In the genomic region with DNA sequence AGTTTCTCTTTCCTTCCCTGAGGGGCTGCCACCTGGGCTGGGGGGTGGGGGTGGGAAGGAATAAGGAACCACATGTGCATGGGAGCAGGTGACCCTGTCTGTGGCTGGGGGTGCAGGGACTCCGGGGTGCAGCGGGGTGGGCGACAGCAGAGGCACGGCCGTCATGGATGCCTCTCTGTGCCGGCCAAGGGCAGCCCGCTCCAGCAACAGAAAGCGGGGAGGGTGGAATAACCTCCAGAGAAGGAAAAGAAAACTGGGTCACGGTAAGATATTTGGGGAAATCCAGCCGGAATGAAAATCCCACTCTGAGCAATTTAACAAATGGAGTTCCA, we compare ENCODE assay signal across 20 cellular contexts. TPM values are rescaled to one million over a fixed set of nuclear protein-coding genes. Genes with fewer than 3 reads are reported as not detected.
DNase-seq lines count a peak whose midpoint lies in the region; ATAC-seq, FAIRE-seq and TF ChIP-seq lines count a peak whose summit lies in the region.
"Had no signal": no experiment of that assay in that cellular context is flagged by ENCODE, and none has a peak within 500 bp of the region (broad histone marks: within the 10 kb centered on the region; RNA-seq: fewer than 3 reads in every experiment).

No MANE protein-coding gene starts in this region.

- no peak overlapping the region for H4K91ac ChIP-seq in H1 (replicated peaks; ENCODE audit: insufficient read length, low read length)

- H4K20me1 ChIP-seq in SK-N-SH (ENCODE audit: insufficient read depth) (peaks cover 13% of the 10 kb centered on the region), H1 (replicated peaks in 1 of 2; ENCODE audit: control insufficient read depth in 1 of 2, insufficient read depth in 2 of 2, low read length in 2 of 2) (peaks cover 10 to 17% of the 10 kb centered on the region in 2 experiments)

- H3K56ac ChIP-seq in H1 (replicated peaks; ENCODE audit: insufficient read length, low read depth, low read length) = no peak overlapping the region

- ATAC-seq in SK-N-SH treated with all-trans-retinoic acid at 6 μM for 48 hours = no peak
- no peak for ATAC-seq in right cardiac atrium
- no peak for ATAC-seq in stimulated activated naive B cell treated with anti-CD40 and anti-IgM and Interleukin-4, amounts not matched to agents 10 μg/mL and 1 μg/mL and 100 μg/mL, for 72 hours (replicated peaks)
- ATAC-seq in GM18519 (IDR thresholded peaks at IDR 0.05; ENCODE audit: low FRiP score, unreplicated experiment) = no peak

- H3K4me2 ChIP-seq in SK-N-SH = no peak overlapping the region
- no peak overlapping the region for H3K4me2 ChIP-seq in H1 (ENCODE audit: insufficient read depth in 1 of 2, low read depth in 2 of 2, low read length in 2 of 2)
- H3K4me2 ChIP-seq: BLaER1 had no signal

- H2AK5ac ChIP-seq in H1 (ENCODE audit: low read depth, low read length) = no peak overlapping the region

- CTCF ChIA-PET in SK-N-SH (lab: Yijun Ruan, JAX) (interaction anchor here (1.5 to 12.8 kb wide), 3 partner anchors 12 to 142 kb away, joined by 3 to 133 read pairs (median 8); no protein-coding TSS in a partner anchor), H1 (lab: Charles Lee; ENCODE audit: partially characterized antibody) (interaction anchor here (1.3 to 1.6 kb wide), 4 partner anchors 13 to 141 kb away, joined by 3 to 7 read pairs (median 6); no protein-coding TSS in a partner anchor)

- intact Hi-C loops in right cardiac atrium (cut with DNase I) = loop anchor here (5.0 to 10.0 kb wide), 2 partner anchors 98 to 101 kb away; no protein-coding TSS in a partner anchor
- intact Hi-C loops in cardiac septum (cut with DNase I) = no loop called here

- no peaks in the 10 kb centered on the region for H3K9me3 Mint-ChIP-seq in stimulated activated naive B cell treated with anti-CD40 and anti-IgM and Interleukin-4, amounts not matched to agents 10 μg/mL and 1 μg/mL and 100 μg/mL, for 72 hours

- WGBS in SK-N-SH (ENCODE audit: low lambda C conversion rate) = 91% methylated on average over 10 of the region's 10 CpGs
- 78% methylated on average over 10 of the region's 10 CpGs for WGBS in right cardiac atrium
- WGBS in H1 (ENCODE audit: extremely low coverage in 1 of 2, insufficient coverage in 1 of 2, insufficient read length in 1 of 2, insufficient replicate concordance in 2 of 2, low coverage in 1 of 2, low lambda C conversion rate in 2 of 2, missing lambda C conversion rate in 1 of 2), 2 experiments = 89% methylated on average over 5 of the region's 10 CpGs; no CpG with 5 or more reads in 1 of the 2 experiments

- H3K36me3 ChIP-seq in SK-N-SH (replicated peaks in 1 of 2; ENCODE audit: control insufficient read depth in 1 of 2, insufficient read depth in 2 of 2, low read length in 1 of 2) (peaks cover 5 to 40% of the 10 kb centered on the region in 2 experiments), H1 (ENCODE audit: control insufficient read depth in 2 of 4, insufficient read depth in 4 of 4, low read length in 3 of 4) (no peaks in the 10 kb centered on the region)

- H3K27ac Mint-ChIP-seq in stimulated activated naive B cell treated with anti-CD40 and anti-IgM and Interleukin-4, amounts not matched to agents 10 μg/mL and 1 μg/mL and 100 μg/mL, for 72 hours = peak overlapping the region; percentile 22
- H3K27ac Mint-ChIP-seq: CD14-positive monocyte; CD4-positive, alpha-beta memory T cell had no signal

- TF ChIP-seq CTCF in SK-N-SH (IDR thresholded peaks at IDR 0.05) = no peak
- TF ChIP-seq CTCF in H1 (IDR thresholded peaks at IDR 0.05; ENCODE audit: control extremely low read depth in 1 of 3, insufficient read depth in 1 of 3, low read depth in 1 of 3, low read length in 3 of 3) = no peak

- TF ChIP-seq EP300 in SK-N-SH (IDR thresholded peaks at IDR 0.05; ENCODE audit: borderline replicate concordance in 1 of 2, low read depth in 1 of 2, low read length in 1 of 2) (no peak), H1 (IDR thresholded peaks at IDR 0.05; ENCODE audit: borderline replicate concordance in 1 of 2, low read depth in 2 of 2, low read length in 2 of 2) (no peak)

- H2BK12ac ChIP-seq in H1 (ENCODE audit: low read depth, low read length) = no peak overlapping the region

- FAIRE-seq in H1 (lab: Jason Lieb, UNC) = no peak
- FAIRE-seq: H54 had no signal

- DNase-seq in SK-N-SH (no peak), right cardiac atrium (peak in 2 of 3 donors; percentile 8 to 43), cardiac septum (ENCODE audit: low spot score) (no peak), H1 (ENCODE audit: low read depth in 1 of 2, low spot score in 2 of 2) (no peak), NCI-H1417 (lab: John Stamatoyannopoulos, UW) (no peak)
- no peak for DNase-seq in stimulated activated naive B cell treated with anti-CD40 and anti-IgM and Interleukin-4, amounts not matched to agents 10 μg/mL and 1 μg/mL and 100 μg/mL, for 72 hours
- DNase-seq: 8988T, DMS153, DMS79, GDM1, GM23248, HCEC 1CT, IMR-90 had no signal

- H3K4me3 ChIP-seq in SK-N-SH (ENCODE audit: low read depth in 2 of 2, low read length in 1 of 2) = no peak overlapping the region
- H3K4me3 ChIP-seq in right cardiac atrium (ENCODE audit: low read length) = no peak overlapping the region
- H3K4me3 ChIP-seq in H1 (ENCODE audit: extremely low read depth in 1 of 4, insufficient read depth in 2 of 4, low read depth in 3 of 4, low read length in 4 of 4) = no peak overlapping the region
- H3K4me3 ChIP-seq: BLaER1, GM23248 had no signal

- no peak overlapping the region for H3K9ac ChIP-seq in SK-N-SH
- no peak overlapping the region for H3K9ac ChIP-seq in H1 (replicated peaks in 1 of 4; ENCODE audit: extremely low read depth in 1 of 4, low read depth in 3 of 4, low read length in 3 of 4)
- H3K9ac ChIP-seq: BLaER1, GM23248 had no signal

- H2BK20ac ChIP-seq in H1 (ENCODE audit: low read length) = no peak overlapping the region

- H3K4me1 Mint-ChIP-seq in stimulated activated naive B cell treated with anti-CD40 and anti-IgM and Interleukin-4, amounts not matched to agents 10 μg/mL and 1 μg/mL and 100 μg/mL, for 72 hours = peaks cover 26 to 36% of the 10 kb centered on the region in 2 donors

- no peak overlapping the region for H3K4ac ChIP-seq in H1 (replicated peaks; ENCODE audit: insufficient read length, low read depth, low read length)

- no peaks in the 10 kb centered on the region for H3K9me3 ChIP-seq in SK-N-SH
- H3K9me3 ChIP-seq in right cardiac atrium (ENCODE audit: control insufficient read depth, low read length) = no peaks in the 10 kb centered on the region
- no peaks in the 10 kb centered on the region for H3K9me3 ChIP-seq in H1 (ENCODE audit: insufficient read depth in 2 of 2, low read depth in 1 of 2, low read length in 1 of 2)
- H3K9me3 ChIP-seq: BLaER1 had no signal

- H3K9me2 ChIP-seq in SK-N-SH = no peaks in the 10 kb centered on the region

- H3K23ac ChIP-seq in H1 (ENCODE audit: insufficient read length) = no peak overlapping the region

- no peak overlapping the region for H3K4me3 Mint-ChIP-seq in stimulated activated naive B cell treated with anti-CD40 and anti-IgM and Interleukin-4, amounts not matched to agents 10 μg/mL and 1 μg/mL and 100 μg/mL, for 72 hours
- H3K4me3 Mint-ChIP-seq: CD14-positive monocyte; CD4-positive, alpha-beta memory T cell had no signal

- peaks cover 0 to 45% of the 10 kb centered on the region in 2 experiments; a peak in 1 of 4 replicates for H3K4me1 ChIP-seq in SK-N-SH (ENCODE audit: control insufficient read depth in 1 of 2, insufficient read depth in 2 of 2, low read depth in 1 of 2, low read length in 1 of 2)
- peaks cover 4% of the 10 kb centered on the region for H3K4me1 ChIP-seq in right cardiac atrium (ENCODE audit: control insufficient read depth, insufficient read depth, low read length)
- H3K4me1 ChIP-seq in H1 (replicated peaks in 1 of 4; ENCODE audit: control insufficient read depth in 3 of 4, insufficient read depth in 4 of 4, low read length in 3 of 4) = peaks cover 0 to 8% (median 3%) of the 10 kb centered on the region in 4 experiments; a peak in 2 of 7 replicates

- H4K8ac ChIP-seq in H1 (ENCODE audit: extremely low read depth, insufficient read depth, low read length) = 0 out of 2 replicates have a peak overlapping the region, but pooled peaks have one; percentile 76

- no peak overlapping the region for H2BK5ac ChIP-seq in H1 (ENCODE audit: low read depth, low read length)

- H3K23me2 ChIP-seq in H1 (ENCODE audit: low read depth, low read length) = peaks cover 8% of the 10 kb centered on the region; the same call in 1 of the 2 replicates

- H3K36me3 Mint-ChIP-seq in stimulated activated naive B cell treated with anti-CD40 and anti-IgM and Interleukin-4, amounts not matched to agents 10 μg/mL and 1 μg/mL and 100 μg/mL, for 72 hours = peaks cover 27 to 42% of the 10 kb centered on the region in 2 donors

- no peaks in the 10 kb centered on the region for H3K27me3 Mint-ChIP-seq in stimulated activated naive B cell treated with anti-CD40 and anti-IgM and Interleukin-4, amounts not matched to agents 10 μg/mL and 1 μg/mL and 100 μg/mL, for 72 hours
- H3K27me3 Mint-ChIP-seq: CD4-positive, alpha-beta memory T cell had no signal

- H2AFZ ChIP-seq in SK-N-SH (ENCODE audit: low read depth) (no peak overlapping the region), H1 (ENCODE audit: low read length) (no peak overlapping the region)
- H2AFZ ChIP-seq: GM23248 had no signal

- no peak overlapping the region for H2BK15ac ChIP-seq in H1 (ENCODE audit: low read length)

- POLR2A ChIA-PET in SK-N-SH (lab: Yijun Ruan, JAX) (no interaction called here), H1 (lab: Charles Lee; ENCODE audit: partially characterized antibody) (interaction anchor here (1.3 kb wide), 1 partner anchor 276 kb away, joined by 3 read pairs; no protein-coding TSS in a partner anchor)

- no peaks in the 10 kb centered on the region for H3K27me3 ChIP-seq in SK-N-SH (ENCODE audit: insufficient read depth)
- no peaks in the 10 kb centered on the region for H3K27me3 ChIP-seq in right cardiac atrium (ENCODE audit: control insufficient read depth, insufficient read depth)
- no peaks in the 10 kb centered on the region for H3K27me3 ChIP-seq in H1 (replicated peaks in 1 of 4; ENCODE audit: control insufficient read depth in 3 of 4, extremely low read depth in 1 of 4, insufficient read depth in 3 of 4, low read length in 3 of 4)
- H3K27me3 ChIP-seq: BLaER1 had no signal

- H3K79me2 ChIP-seq in SK-N-SH (ENCODE audit: insufficient read depth) (peaks cover 35% of the 10 kb centered on the region), H1 (ENCODE audit: control insufficient read depth in 1 of 2, insufficient read depth in 2 of 2, low read length in 2 of 2) (peaks cover 0 to 13% of the 10 kb centered on the region in 2 experiments; a peak in 2 of 4 replicates)

- no peak for TF ChIP-seq RAD21 in SK-N-SH (IDR thresholded peaks at IDR 0.05; ENCODE audit: low read length)
- TF ChIP-seq RAD21 in H1 (IDR thresholded peaks at IDR 0.05 in 1 of 2, conservative IDR thresholded peaks at IDR 0.05 in 1 of 2; ENCODE audit: low read depth in 2 of 2, low read length in 2 of 2) = no peak

- H3K14ac ChIP-seq in H1 (ENCODE audit: insufficient read length) = no peak overlapping the region

- no peaks in the 10 kb centered on the region; the same call in 1 of the 2 replicates for H3K79me1 ChIP-seq in H1 (ENCODE audit: low read depth, low read length)

- H4K5ac ChIP-seq in H1 (ENCODE audit: insufficient read length, low read depth, low read length) = no peak overlapping the region

- TF ChIP-seq POLR2A in H1 (IDR thresholded peaks at IDR 0.05; ENCODE audit: control extremely low read depth in 1 of 2, low read depth in 2 of 2, low read length in 2 of 2) = no peak

- no peak overlapping the region for H3K18ac ChIP-seq in H1 (ENCODE audit: extremely low read depth, low read length)

- no peak overlapping the region for H2BK120ac ChIP-seq in H1 (replicated peaks; ENCODE audit: low read depth, low read length)

- peaks cover 4% of the 10 kb centered on the region for H3F3A ChIP-seq in SK-N-SH (replicated peaks; ENCODE audit: insufficient read depth)

- H3K27ac ChIP-seq in SK-N-SH (ENCODE audit: low read depth in 2 of 2, low read length in 1 of 2) (no peak overlapping the region), right cardiac atrium (ENCODE audit: low read length) (no peak overlapping the region), H1 (ENCODE audit: low read depth, low read length) (no peak overlapping the region)
- H3K27ac ChIP-seq: BLaER1, GM23248, HL-60 had no signal

RNA-seq across cellular contexts. Expression of a gene that starts 4.2 kb away (rescaled TPM):
- polyA plus RNA-seq in SK-N-SH (2012; rRNA removed) (194 and 229 TPM in 2 replicates), right cardiac atrium (55.0 TPM), H1 (2011; rRNA removed) (91.1 and 95.6 TPM in 2 replicates)
- polyA plus RNA-seq in SK-N-SH (2012; cell fraction: cytosol; rRNA removed) = 230 and 349 TPM in 2 replicates
- polyA plus RNA-seq in SK-N-SH (2012; cell fraction: nucleus; rRNA removed) = 139 and 227 TPM in 2 replicates
- total RNA-seq in right cardiac atrium (10 to 100 TPM; 51.5 to 75.4 (median 62.5) TPM), cardiac septum (61.0 TPM)
- total RNA-seq in H1 (2021; fragmentation: NEBNext Ultra II Directional; extraction: Animal tissue kit (Norgen Biotek cat#: 25700)) = 48.9 and 60.2 TPM in 2 replicates
- 88.1 TPM for polyA plus RNA-seq in H1 (2011; cell fraction: cytosol; rRNA removed)
- polyA plus RNA-seq in H1 (2011; cell fraction: nucleus; rRNA removed) = 56.3 TPM
- polyA plus RNA-seq in H1 (2012, experiment 1 of 2) = 123 to 151 TPM (median 134 TPM) in 4 replicates
- polyA plus RNA-seq in H1 (2012, experiment 2 of 2) = 129 TPM
- polyA plus RNA-seq in H1 (2013, experiment 1 of 2) = 160 TPM
- 163 TPM for polyA plus RNA-seq in H1 (2013, experiment 2 of 2)
- 7.2 and 14.2 TPM in 2 replicates for polyA minus RNA-seq in H1 (2011; rRNA and poly(A)+ RNA removed)
- polyA minus RNA-seq in H1 (2011; cell fraction: cytosol; rRNA and poly(A)+ RNA removed) = 20.0 TPM
- 21.6 TPM for polyA minus RNA-seq in H1 (2011; cell fraction: nucleus; rRNA and poly(A)+ RNA removed)

RNA-seq across cellular contexts. Expression of a gene that starts 4.4 kb away (rescaled TPM):
- polyA plus RNA-seq in SK-N-SH (2012; rRNA removed) (35.3 and 36.1 TPM in 2 replicates), right cardiac atrium (12.6 TPM), H1 (2011; rRNA removed) (28.0 and 59.8 TPM in 2 replicates)
- 4.6 and 9.6 TPM in 2 replicates for polyA plus RNA-seq in SK-N-SH (2012; cell fraction: cytosol; rRNA removed)
- polyA plus RNA-seq in SK-N-SH (2012; cell fraction: nucleus; rRNA removed) = 379 and 617 TPM in 2 replicates
- total RNA-seq in right cardiac atrium (10 to 100 TPM; 12.5 to 17.7 (median 14.2) TPM), cardiac septum (12.6 TPM)
- 22.9 and 26.0 TPM in 2 replicates for total RNA-seq in H1 (2021; fragmentation: NEBNext Ultra II Directional; extraction: Animal tissue kit (Norgen Biotek cat#: 25700))
- polyA plus RNA-seq in H1 (2011; cell fraction: cytosol; rRNA removed) = 31.4 TPM
- 172 TPM for polyA plus RNA-seq in H1 (2011; cell fraction: nucleus; rRNA removed)
- 16.6 to 27.7 TPM (median 21.3 TPM) in 4 replicates for polyA plus RNA-seq in H1 (2012, experiment 1 of 2)
- 14.6 TPM for polyA plus RNA-seq in H1 (2012, experiment 2 of 2)
- polyA plus RNA-seq in H1 (2013, experiment 1 of 2) = 24.1 TPM
- 19.1 TPM for polyA plus RNA-seq in H1 (2013, experiment 2 of 2)
- 7.9 and 10.5 TPM in 2 replicates for polyA minus RNA-seq in H1 (2011; rRNA and poly(A)+ RNA removed)
- polyA minus RNA-seq in H1 (2011; cell fraction: cytosol; rRNA and poly(A)+ RNA removed) = 19.7 TPM
- 44.0 TPM for polyA minus RNA-seq in H1 (2011; cell fraction: nucleus; rRNA and poly(A)+ RNA removed)

RNA-seq across cellular contexts. Expression of a gene that starts 20.5 kb away (rescaled TPM):
- polyA plus RNA-seq in SK-N-SH (2012; rRNA removed) (26.5 and 34.8 TPM in 2 replicates), right cardiac atrium (7.4 TPM), H1 (2011; rRNA removed) (5.9 and 11.5 TPM in 2 replicates)
- 12.9 and 16.3 TPM in 2 replicates for polyA plus RNA-seq in SK-N-SH (2012; cell fraction: cytosol; rRNA removed)
- 196 and 378 TPM in 2 replicates for polyA plus RNA-seq in SK-N-SH (2012; cell fraction: nucleus; rRNA removed)
- total RNA-seq in right cardiac atrium (1 to 10 TPM; 4.6 to 5.9 (median 5.2) TPM), cardiac septum (6.8 TPM)
- 22.5 and 23.2 TPM in 2 replicates for total RNA-seq in H1 (2021; fragmentation: NEBNext Ultra II Directional; extraction: Animal tissue kit (Norgen Biotek cat#: 25700))
- 19.5 TPM for polyA plus RNA-seq in H1 (2011; cell fraction: cytosol; rRNA removed)
- polyA plus RNA-seq in H1 (2011; cell fraction: nucleus; rRNA removed) = 51.9 TPM
- 12.1 to 30.1 TPM (median 26.5 TPM) in 4 replicates for polyA plus RNA-seq in H1 (2012, experiment 1 of 2)
- polyA plus RNA-seq in H1 (2012, experiment 2 of 2) = 11.9 TPM
- 11.2 TPM for polyA plus RNA-seq in H1 (2013, experiment 1 of 2)
- 10.1 TPM for polyA plus RNA-seq in H1 (2013, experiment 2 of 2)
- 3.9 and 4.0 TPM in 2 replicates for polyA minus RNA-seq in H1 (2011; rRNA and poly(A)+ RNA removed)
- 13.9 TPM for polyA minus RNA-seq in H1 (2011; cell fraction: cytosol; rRNA and poly(A)+ RNA removed)
- polyA minus RNA-seq in H1 (2011; cell fraction: nucleus; rRNA and poly(A)+ RNA removed) = 14.3 TPM

RNA-seq across cellular contexts. Expression of a gene that starts 51.8 kb away (rescaled TPM):
- polyA plus RNA-seq in SK-N-SH (2012; rRNA removed) (64.3 and 82.2 TPM in 2 replicates), right cardiac atrium (61.5 TPM), H1 (2011; rRNA removed) (26.4 and 44.4 TPM in 2 replicates)
- polyA plus RNA-seq in SK-N-SH (2012; cell fraction: cytosol; rRNA removed) = 29.3 and 49.2 TPM in 2 replicates
- polyA plus RNA-seq in SK-N-SH (2012; cell fraction: nucleus; rRNA removed) = 190 and 211 TPM in 2 replicates
- total RNA-seq in right cardiac atrium (10 to 100 TPM; 50.8 to 63.9 (median 53.5) TPM), cardiac septum (36.0 TPM)
- 35.7 and 41.0 TPM in 2 replicates for total RNA-seq in H1 (2021; fragmentation: NEBNext Ultra II Directional; extraction: Animal tissue kit (Norgen Biotek cat#: 25700))
- polyA plus RNA-seq in H1 (2011; cell fraction: cytosol; rRNA removed) = 26.3 TPM
- polyA plus RNA-seq in H1 (2011; cell fraction: nucleus; rRNA removed) = 76.9 TPM
- 24.8 to 37.5 TPM (median 34.7 TPM) in 4 replicates for polyA plus RNA-seq in H1 (2012, experiment 1 of 2)
- 22.5 TPM for polyA plus RNA-seq in H1 (2012, experiment 2 of 2)
- 29.8 TPM for polyA plus RNA-seq in H1 (2013, experiment 1 of 2)
- polyA plus RNA-seq in H1 (2013, experiment 2 of 2) = 28.9 TPM
- polyA minus RNA-seq in H1 (2011; rRNA and poly(A)+ RNA removed) = 35.9 and 40.0 TPM in 2 replicates
- polyA minus RNA-seq in H1 (2011; cell fraction: cytosol; rRNA and poly(A)+ RNA removed) = 38.1 TPM
- 47.8 TPM for polyA minus RNA-seq in H1 (2011; cell fraction: nucleus; rRNA and poly(A)+ RNA removed)

Comparison
In these comparisons a context has a peak if more than half of its experiments do, and no peak if none do; other contexts are left out.
1. DNase-seq: peak in right cardiac atrium (2 of 3); none in SK-N-SH (single experiment), cardiac septum (single experiment), H1 (0 of 2), stimulated activated naive B cell treated with anti-CD40 and anti-IgM and Interleukin-4, amounts not matched to agents 10 μg/mL and 1 μg/mL and 100 μg/mL, for 72 hours (single experiment) and NCI-H1417 (0 of 3).